In genomic region chr15:39837454-39837853, GRCh38 we compare ENCODE assay signal across 3 cellular contexts.
TF ChIP-seq lines count a peak whose summit lies in the region.

No MANE protein-coding gene starts in this region.

TF ChIP-seq in A549, 52 proteins besides CTCF, POLR2A, EP300 and RAD21:
- TF ChIP-seq RARB (CRISPR knock-in tag; IDR thresholded peaks at IDR 0.05), result no peak
- peak; percentile 83 to 91; a peak in 3 of 4 replicates for TF ChIP-seq CEBPB (IDR thresholded peaks at IDR 0.05)

TF ChIP-seq in HCT116, 20 proteins besides CTCF, POLR2A, EP300 and RAD21:
- peak; percentile 35; the same call in 1 of the 2 replicates for TF ChIP-seq CEBPB (IDR thresholded peaks at IDR 0.05; ENCODE audit: low read depth)
- no peak for TF ChIP-seq EZH2 (IDR thresholded peaks at IDR 0.05)

TF ChIP-seq in K562, 482 proteins besides CTCF, POLR2A, EP300 and RAD21:
- TF ChIP-seq SMARCC2 (IDR thresholded peaks at IDR 0.05; ENCODE audit: low read depth), result no peak
- no peak for TF ChIP-seq PBX2 (CRISPR knock-in tag; IDR thresholded peaks at IDR 0.05; ENCODE audit: low read depth)
- TF ChIP-seq PBX2 (tag; conservative IDR thresholded peaks at IDR 0.05; ENCODE audit: low read depth), result no peak
- no peak for TF ChIP-seq MAZ (CRISPR knock-in tag; conservative IDR thresholded peaks at IDR 0.05 in 1 of 2, IDR thresholded peaks at IDR 0.05 in 1 of 2)
- no peak for TF ChIP-seq TFAP4 (CRISPR knock-in tag; IDR thresholded peaks at IDR 0.05; ENCODE audit: borderline replicate concordance)
- TF ChIP-seq TFE3 (CRISPR knock-in tag; IDR thresholded peaks at IDR 0.05), result no peak
- no peak for TF ChIP-seq ETV6 (IDR thresholded peaks at IDR 0.05; ENCODE audit: borderline replicate concordance in 1 of 2, low read depth in 2 of 2, low read length in 1 of 2)
- no peak for TF ChIP-seq ETV6 (CRISPR knock-in tag; IDR thresholded peaks at IDR 0.05; ENCODE audit: borderline replicate concordance)
- peak; percentile 97 for TF ChIP-seq CEBPB (tag; IDR thresholded peaks at IDR 0.05)
- no peak for TF ChIP-seq ZNF224 (CRISPR knock-in tag; IDR thresholded peaks at IDR 0.05)
- peak; percentile 52 for TF ChIP-seq CEBPG (CRISPR knock-in tag; IDR thresholded peaks at IDR 0.05)
- TF ChIP-seq CEBPG (tag; conservative IDR thresholded peaks at IDR 0.05 in 1 of 2, IDR thresholded peaks at IDR 0.05 in 1 of 2), result peak; percentile 85 to 100
- TF ChIP-seq IRF9 (tag; IDR thresholded peaks at IDR 0.05), result peak; percentile 91
- no peak for TF ChIP-seq DACH1 (IDR thresholded peaks at IDR 0.05; ENCODE audit: partially characterized antibody)
